ENCODE assay signal across 17 cellular contexts in genomic region chr12:96233168-96233567, GRCh38. TPM values are rescaled to one million over a fixed set of nuclear protein-coding genes. Genes with fewer than 3 reads are reported as not detected.
DNase-seq lines count a peak whose midpoint lies in the region; ATAC-seq and TF ChIP-seq lines count a peak whose summit lies in the region.
"Had no signal": no experiment of that assay in that cellular context is flagged by ENCODE, and none has a peak within 500 bp of the region (broad histone marks: within the 10 kb centered on the region; RNA-seq: fewer than 3 reads in every experiment).

No MANE protein-coding gene starts in this region.

- H3K27ac ChIP-seq in WERI-Rb-1, result peak overlapping the region; percentile 56
- peak overlapping the region; percentile 92 to 95 (median 92) for H3K27ac ChIP-seq in esophagus muscularis mucosa (replicated peaks in 1 of 4)
- peak overlapping the region; percentile 99 for H3K27ac ChIP-seq in muscle layer of colon (ENCODE audit: low read depth, low read length)
- H3K27ac ChIP-seq in temporal lobe (ENCODE audit: low read depth, low read length), result peak overlapping the region; percentile 85
- H3K27ac ChIP-seq in left lung, result peak overlapping the region in 1 of 2 donors; percentile 60

- TF ChIP-seq CTCF in WERI-Rb-1 (IDR thresholded peaks at IDR 0.05; ENCODE audit: low read depth, low read length), result no peak
- TF ChIP-seq CTCF in esophagus muscularis mucosa (IDR thresholded peaks at IDR 0.05), result no peak
- no peak for TF ChIP-seq CTCF in left lung (IDR thresholded peaks at IDR 0.05)

- H3K27me3 ChIP-seq in WERI-Rb-1 (ENCODE audit: insufficient read depth, low read depth, severe bottlenecking) (no peaks in the 10 kb centered on the region), esophagus muscularis mucosa (no peaks in the 10 kb centered on the region), muscle layer of colon (ENCODE audit: control insufficient read depth in 1 of 2, insufficient read depth in 2 of 2, low read length in 2 of 2) (no peaks in the 10 kb centered on the region), left lung (no peaks in the 10 kb centered on the region)

- no peak overlapping the region for H3K4me3 ChIP-seq in WERI-Rb-1 (ENCODE audit: low read depth, low read length)
- H3K4me3 ChIP-seq in esophagus muscularis mucosa, result no peak overlapping the region
- H3K4me3 ChIP-seq in muscle layer of colon (ENCODE audit: low read depth in 1 of 2, low read length in 2 of 2), result no peak overlapping the region
- H3K4me3 ChIP-seq in left lung, result no peak overlapping the region
- H3K4me3 ChIP-seq: lower lobe of right lung had no signal

- H3K36me3 ChIP-seq in WERI-Rb-1, result no peaks in the 10 kb centered on the region
- peaks cover 0 to 6% (median 0%) of the 10 kb centered on the region in 4 donors for H3K36me3 ChIP-seq in esophagus muscularis mucosa
- H3K36me3 ChIP-seq in muscle layer of colon (ENCODE audit: insufficient read depth, low read length), result no peaks in the 10 kb centered on the region
- H3K36me3 ChIP-seq in left lung, result peaks cover 0 to 15% of the 10 kb centered on the region in 2 donors

- 61% methylated on average over 7 of the region's 7 CpGs for WGBS in esophagus muscularis mucosa

- DNase-seq in WERI-Rb-1 (no peak), esophagus muscularis mucosa (ENCODE audit: extremely low spot score) (no peak), left lung (no peak), DMS53 (lab: John Stamatoyannopoulos, UW) (no peak), HT-29 (ENCODE audit: low spot score) (no peak), NCI-H1436 treated with DMSO at 0.1 percent for 48 hours (lab: John Stamatoyannopoulos, UW) (no peak)
- DNase-seq: activated CD4-positive, alpha-beta T cell treated with anti-CD3 and anti-CD28 coated beads for 36 hours; effector memory CD4-positive, alpha-beta T cell; H9; lower lobe of right lung; MM.1S; stimulated activated CD4-positive, alpha-beta T cell treated with anti-CD3 and anti-CD28 coated beads, Interleukin-4, amount 100 ng/mL, for 4 hours; stimulated activated naive CD4-positive, alpha-beta T cell treated with Interleukin-2 at 50 U/mL for 16 hours; T-cell had no signal

- intact Hi-C loops in esophagus muscularis mucosa (cut with DNase I) (no loop called here), left lung (cut with DNase I) (no loop called here)

- ATAC-seq in left lung, result no peak
- ATAC-seq: activated CD4-positive, alpha-beta T cell treated with anti-CD3 and anti-CD28 coated beads for 36 hours; T-cell had no signal

- no peaks in the 10 kb centered on the region for H3K9me3 ChIP-seq in WERI-Rb-1 (ENCODE audit: severe bottlenecking)
- H3K9me3 ChIP-seq in esophagus muscularis mucosa, result no peaks in the 10 kb centered on the region
- H3K9me3 ChIP-seq in muscle layer of colon (ENCODE audit: low read length), result no peaks in the 10 kb centered on the region
- no peaks in the 10 kb centered on the region for H3K9me3 ChIP-seq in left lung
- H3K9me3 ChIP-seq: lower lobe of right lung had no signal

- H3K4me1 ChIP-seq in esophagus muscularis mucosa (peaks cover 58 to 97% (median 92%) of the 10 kb centered on the region in 4 donors), muscle layer of colon (ENCODE audit: insufficient read depth, low read length) (peaks cover 69% of the 10 kb centered on the region), left lung (peaks cover 29 to 47% of the 10 kb centered on the region in 2 donors)
- H3K4me1 ChIP-seq: parathyroid adenoma had no signal

- no peak overlapping the region for H3K9ac ChIP-seq in muscle layer of colon (ENCODE audit: low read length)
- H3K9ac ChIP-seq: parathyroid adenoma had no signal

- TF ChIP-seq POLR2A in esophagus muscularis mucosa (IDR thresholded peaks at IDR 0.05; ENCODE audit: low read depth), result no peak

- no peak for TF ChIP-seq EP300 in esophagus muscularis mucosa (IDR thresholded peaks at IDR 0.05)

RNA-seq across cellular contexts. Expression of gene ELK3, which starts 39.0 kb away (rescaled TPM):
- 10 to 100 TPM; 13.7 to 26.9 (median 25.7) TPM for total RNA-seq in esophagus muscularis mucosa
- total RNA-seq in temporal lobe, result 2.5 TPM
- 10 to 100 TPM; 39.1 to 55.1 TPM for total RNA-seq in left lung
- 1.3 and 8.9 TPM in 2 replicates for total RNA-seq in HT-29 (2014; rRNA removed; shearing (Covaris generic))
